Comparison of ENCODE assay signal across 10 cellular contexts in genomic region chr14:93234798-93235197, GRCh38. TPM values are rescaled to one million over a fixed set of nuclear protein-coding genes. Genes with fewer than 3 reads are reported as not detected.
DNase-seq lines count a peak whose midpoint lies in the region; TF ChIP-seq lines count a peak whose summit lies in the region.
"Had no signal": no experiment of that assay in that cellular context is flagged by ENCODE, and none has a peak within 500 bp of the region (broad histone marks: within the 10 kb centered on the region; RNA-seq: fewer than 3 reads in every experiment).

No MANE protein-coding gene starts in this region.

- H3K36me3 ChIP-seq in BE2C, result no peaks in the 10 kb centered on the region; the same call in 1 of the 2 replicates

- TF ChIP-seq CTCF in RWPE1 (conservative IDR thresholded peaks at IDR 0.05; ENCODE audit: low read depth), result no peak
- no peak for TF ChIP-seq CTCF in epithelial cell of proximal tubule (conservative IDR thresholded peaks at IDR 0.05; ENCODE audit: low read depth, low read length)
- TF ChIP-seq CTCF in BE2C (IDR thresholded peaks at IDR 0.05; ENCODE audit: low read depth, low read length), result no peak

- CTCF ChIA-PET in RWPE1 (lab: Yijun Ruan, JAX), result interaction anchor here (0.6 kb wide), 1 partner anchor 66 kb away, joined by 6 read pairs; no protein-coding TSS in a partner anchor

- DNase-seq in NCI-H146 (lab: John Stamatoyannopoulos, UW) (peak; percentile 1), NCI-H146 treated with DMSO at 0.1 percent for 48 hours (lab: John Stamatoyannopoulos, UW; ENCODE audit: unreplicated experiment) (no peak), RWPE1 (ENCODE audit: low spot score) (peak; percentile 77), epithelial cell of proximal tubule (ENCODE audit: low read depth) (peak; percentile 46), skeletal muscle cell (ENCODE audit: low read depth) (peak; percentile 52), BE2C (no peak), SK-N-DZ (ENCODE audit: low spot score) (no peak), LoVo (ENCODE audit: low spot score) (no peak)
- DNase-seq: NCI-H524 treated with DMSO at 0.1 percent for 48 hours, upper lobe of left lung had no signal

- no peaks in the 10 kb centered on the region for H3K4me1 ChIP-seq in BE2C

- no peaks in the 10 kb centered on the region for H3K9me3 ChIP-seq in BE2C
- H3K9me3 ChIP-seq: upper lobe of left lung had no signal

- POLR2A ChIA-PET in RWPE1 (lab: Yijun Ruan, JAX; ENCODE audit: low non-redundant PET), result no interaction called here

- H3K4me3 ChIP-seq in epithelial cell of proximal tubule (ENCODE audit: low read depth, low read length), result no peak overlapping the region
- H3K4me3 ChIP-seq in skeletal muscle cell (ENCODE audit: low read depth, low read length), result no peak overlapping the region
- no peak overlapping the region for H3K4me3 ChIP-seq in BE2C (ENCODE audit: low read depth, low read length)
- H3K4me3 ChIP-seq: upper lobe of left lung had no signal

- no peaks in the 10 kb centered on the region for H3K27me3 ChIP-seq in BE2C
- H3K27me3 ChIP-seq: upper lobe of left lung had no signal

- peak overlapping the region; percentile 8; the same call in 1 of the 2 replicates for H3K27ac ChIP-seq in RWPE1
- H3K27ac ChIP-seq: upper lobe of left lung had no signal

RNA-seq across cellular contexts. Expression of gene UBR7, which starts 27.7 kb away (rescaled TPM):
- total RNA-seq in epithelial cell of proximal tubule, result 24.8 and 45.7 TPM in 2 replicates
- polyA plus RNA-seq in BE2C (2012; ENCODE audit: insufficient read depth, insufficient read length, low read depth), result 38.7 TPM
- polyA plus RNA-seq in SK-N-DZ (2014; cell fraction: cytosol; rRNA removed), result 40.9 and 45.8 TPM in 2 replicates
- 15.0 and 16.9 TPM in 2 replicates for polyA plus RNA-seq in SK-N-DZ (2014; cell fraction: nucleus; rRNA removed)

RNA-seq across cellular contexts. Expression of gene GON7, which starts 27.9 kb away (rescaled TPM):
- 16.7 and 17.4 TPM in 2 replicates for total RNA-seq in epithelial cell of proximal tubule
- polyA plus RNA-seq in BE2C (2012; ENCODE audit: insufficient read depth, insufficient read length, low read depth), result 24.0 TPM
- 17.3 and 21.4 TPM in 2 replicates for polyA plus RNA-seq in SK-N-DZ (2014; cell fraction: cytosol; rRNA removed)
- 8.7 and 10.9 TPM in 2 replicates for polyA plus RNA-seq in SK-N-DZ (2014; cell fraction: nucleus; rRNA removed)

RNA-seq across cellular contexts. Expression of gene LYSET, which starts 49.7 kb away (rescaled TPM):
- 3.3 and 13.1 TPM in 2 replicates for total RNA-seq in epithelial cell of proximal tubule
- polyA plus RNA-seq in BE2C (2012; ENCODE audit: insufficient read depth, insufficient read length, low read depth), result 33.0 TPM
- polyA plus RNA-seq in SK-N-DZ (2014; cell fraction: cytosol; rRNA removed), result 7.7 and 12.0 TPM in 2 replicates
- polyA plus RNA-seq in SK-N-DZ (2014; cell fraction: nucleus; rRNA removed), result 3.9 and 9.5 TPM in 2 replicates

RNA-seq across cellular contexts. Expression of gene MOAP1, which starts 50.1 kb away (rescaled TPM):
- total RNA-seq in epithelial cell of proximal tubule, result 13.7 and 19.7 TPM in 2 replicates
- polyA plus RNA-seq in BE2C (2012; ENCODE audit: insufficient read depth, insufficient read length, low read depth), result 75.6 TPM
- polyA plus RNA-seq in SK-N-DZ (2014; cell fraction: cytosol; rRNA removed), result 46.6 and 53.6 TPM in 2 replicates
- polyA plus RNA-seq in SK-N-DZ (2014; cell fraction: nucleus; rRNA removed), result 14.1 and 19.0 TPM in 2 replicates

Comparison
In these comparisons a context has a peak if more than half of its experiments do, and no peak if none do; other contexts are left out.
1. DNase-seq: peak in NCI-H146 (single experiment), RWPE1 (single experiment), epithelial cell of proximal tubule (single experiment) and skeletal muscle cell (single experiment); none in NCI-H146 treated with DMSO at 0.1 percent for 48 hours (single experiment), BE2C (single experiment), SK-N-DZ (single experiment) and LoVo (single experiment).